ENCODE assay signal across 1 cellular context in the genomic region with DNA sequence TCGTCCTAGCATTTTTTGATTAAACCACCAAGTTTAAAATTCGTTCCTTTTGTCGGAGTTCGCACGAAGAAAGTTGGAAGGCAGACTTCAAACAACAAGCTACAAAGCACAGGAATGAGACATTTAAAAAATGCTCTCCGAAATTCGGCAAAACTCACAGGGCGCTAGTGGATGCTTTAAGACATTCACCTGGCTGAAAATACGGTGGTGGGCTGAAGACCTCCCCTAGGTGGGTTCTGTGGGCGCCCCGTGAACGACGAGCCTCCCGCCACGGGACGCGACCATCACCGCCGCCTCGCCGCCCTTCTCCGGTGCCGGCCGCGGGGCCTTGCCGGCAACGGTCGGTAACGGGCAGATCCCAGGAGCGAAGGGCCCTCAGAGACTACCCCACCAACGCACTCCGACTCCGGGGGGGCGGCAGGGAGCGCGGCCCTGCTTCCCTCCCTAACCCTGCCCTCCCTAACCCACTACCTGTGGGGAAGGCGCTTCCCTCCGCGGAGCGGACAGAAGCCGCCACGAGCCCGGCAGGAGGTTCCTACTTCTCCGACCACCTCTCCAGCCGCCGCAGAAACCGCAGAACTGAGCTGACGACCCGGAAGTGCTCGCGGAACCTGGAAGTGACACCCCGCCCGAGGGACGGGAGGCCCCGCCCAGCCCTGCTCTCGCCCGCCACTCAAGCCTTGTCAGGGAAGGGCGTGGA.
A peak's percentile ranks its signal among the peaks of the same experiment; 100 is the strongest.
TF ChIP-seq lines count a peak whose summit lies in the region.

A gene with protein sequence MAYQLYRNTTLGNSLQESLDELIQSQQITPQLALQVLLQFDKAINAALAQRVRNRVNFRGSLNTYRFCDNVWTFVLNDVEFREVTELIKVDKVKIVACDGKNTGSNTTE (minus strand): TSS at position 581 of the 700 bp plus-strand sequence. CDS start 5,238 bp downstream, outside the sequence.

TF ChIP-seq in HepG2, 621 proteins besides CTCF, POLR2A, EP300 and RAD21 (continued from another document and continues in another):
- TF ChIP-seq SMARCC2 (IDR thresholded peaks at IDR 0.05) (no peak), TBX3 (IDR thresholded peaks at IDR 0.05; ENCODE audit: borderline replicate concordance) (peak; percentile 47; the same call in 1 of the 2 replicates), EED (CRISPR knock-in tag; IDR thresholded peaks at IDR 0.05) (0 out of 2 replicates have a peak, but pooled peaks have one; percentile 44), ZNF703 (CRISPR knock-in tag; IDR thresholded peaks at IDR 0.05; ENCODE audit: borderline replicate concordance) (0 out of 2 replicates have a peak, but pooled peaks have one; percentile 61), ZNF674 (CRISPR knock-in tag; IDR thresholded peaks at IDR 0.05; ENCODE audit: low read depth) (0 out of 2 replicates have a peak, but pooled peaks have one; percentile 53), ZNF749 (CRISPR knock-in tag; IDR thresholded peaks at IDR 0.05; ENCODE audit: borderline replicate concordance) (no peak), RELA (CRISPR knock-in tag; IDR thresholded peaks at IDR 0.05) (peak; percentile 91), CBFB (CRISPR knock-in tag; IDR thresholded peaks at IDR 0.05) (peak; percentile 93), ZNF543 (CRISPR knock-in tag; IDR thresholded peaks at IDR 0.05) (peak; percentile 82; the same call in 1 of the 2 replicates), KLF13 (CRISPR knock-in tag; IDR thresholded peaks at IDR 0.05) (no peak), ZFP62 (CRISPR knock-in tag; IDR thresholded peaks at IDR 0.05) (no peak), ZNF780A (CRISPR knock-in tag; IDR thresholded peaks at IDR 0.05) (no peak), RCOR2 (CRISPR knock-in tag; IDR thresholded peaks at IDR 0.05) (no peak), CCDC6 (CRISPR knock-in tag; IDR thresholded peaks at IDR 0.05) (peak; percentile 44; the same call in 1 of the 2 replicates), MAZ (IDR thresholded peaks at IDR 0.05; ENCODE audit: borderline replicate concordance, low read depth, low read length) (peak; percentile 74; the same call in 1 of the 2 replicates), MAZ (CRISPR knock-in tag; IDR thresholded peaks at IDR 0.05; ENCODE audit: low read depth) (no peak; the same call in 1 of the 2 replicates), PRPF4 (IDR thresholded peaks at IDR 0.05; ENCODE audit: low read depth, low read length, poor library complexity, severe bottlenecking) (no peak), HDAC2 (CRISPR knock-in tag; IDR thresholded peaks at IDR 0.05) (peak; percentile 42; the same call in 1 of the 2 replicates), ZNF383 (CRISPR knock-in tag; IDR thresholded peaks at IDR 0.05; ENCODE audit: borderline replicate concordance) (0 out of 2 replicates have a peak, but pooled peaks have one; percentile 58), ZNF747 (CRISPR knock-in tag; IDR thresholded peaks at IDR 0.05; ENCODE audit: borderline replicate concordance) (no peak), PCBP1 (IDR thresholded peaks at IDR 0.05; ENCODE audit: borderline replicate concordance, low read depth, low read length) (no peak), SRSF4 (IDR thresholded peaks at IDR 0.05; ENCODE audit: low read depth, low read length, poor library complexity, severe bottlenecking) (peak; percentile 34), PHF21A (CRISPR knock-in tag; IDR thresholded peaks at IDR 0.05) (no peak), MYNN (CRISPR knock-in tag; IDR thresholded peaks at IDR 0.05; ENCODE audit: low read depth) (no peak; the same call in 1 of the 2 replicates), ISX (CRISPR knock-in tag; conservative IDR thresholded peaks at IDR 0.05) (no peak), HMGA1 (CRISPR knock-in tag; conservative IDR thresholded peaks at IDR 0.05) (no peak), SOX6 (IDR thresholded peaks at IDR 0.05) (no peak), SOX6 (CRISPR knock-in tag; IDR thresholded peaks at IDR 0.05) (peak; percentile 54; the same call in 1 of the 2 replicates), SIX1 (CRISPR knock-in tag; IDR thresholded peaks at IDR 0.05; ENCODE audit: borderline replicate concordance) (no peak), ZSCAN21 (CRISPR knock-in tag; IDR thresholded peaks at IDR 0.05; ENCODE audit: borderline replicate concordance) (peak; percentile 37; the same call in 1 of the 2 replicates)
- TF ChIP-seq, protein P1, sequence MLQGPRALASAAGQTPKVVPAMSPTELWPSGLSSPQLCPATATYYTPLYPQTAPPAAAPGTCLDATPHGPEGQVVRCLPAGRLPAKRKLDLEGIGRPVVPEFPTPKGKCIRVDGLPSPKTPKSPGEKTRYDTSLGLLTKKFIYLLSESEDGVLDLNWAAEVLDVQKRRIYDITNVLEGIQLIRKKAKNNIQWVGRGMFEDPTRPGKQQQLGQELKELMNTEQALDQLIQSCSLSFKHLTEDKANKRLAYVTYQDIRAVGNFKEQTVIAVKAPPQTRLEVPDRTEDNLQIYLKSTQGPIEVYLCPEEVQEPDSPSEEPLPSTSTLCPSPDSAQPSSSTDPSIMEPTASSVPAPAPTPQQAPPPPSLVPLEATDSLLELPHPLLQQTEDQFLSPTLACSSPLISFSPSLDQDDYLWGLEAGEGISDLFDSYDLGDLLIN (CRISPR knock-in tag; IDR thresholded peaks at IDR 0.05; ENCODE audit: borderline replicate concordance): no peak
- TF ChIP-seq, protein P2, sequence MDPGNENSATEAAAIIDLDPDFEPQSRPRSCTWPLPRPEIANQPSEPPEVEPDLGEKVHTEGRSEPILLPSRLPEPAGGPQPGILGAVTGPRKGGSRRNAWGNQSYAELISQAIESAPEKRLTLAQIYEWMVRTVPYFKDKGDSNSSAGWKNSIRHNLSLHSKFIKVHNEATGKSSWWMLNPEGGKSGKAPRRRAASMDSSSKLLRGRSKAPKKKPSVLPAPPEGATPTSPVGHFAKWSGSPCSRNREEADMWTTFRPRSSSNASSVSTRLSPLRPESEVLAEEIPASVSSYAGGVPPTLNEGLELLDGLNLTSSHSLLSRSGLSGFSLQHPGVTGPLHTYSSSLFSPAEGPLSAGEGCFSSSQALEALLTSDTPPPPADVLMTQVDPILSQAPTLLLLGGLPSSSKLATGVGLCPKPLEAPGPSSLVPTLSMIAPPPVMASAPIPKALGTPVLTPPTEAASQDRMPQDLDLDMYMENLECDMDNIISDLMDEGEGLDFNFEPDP (CRISPR knock-in tag; conservative IDR thresholded peaks at IDR 0.05): no peak
- TF ChIP-seq, protein P3, sequence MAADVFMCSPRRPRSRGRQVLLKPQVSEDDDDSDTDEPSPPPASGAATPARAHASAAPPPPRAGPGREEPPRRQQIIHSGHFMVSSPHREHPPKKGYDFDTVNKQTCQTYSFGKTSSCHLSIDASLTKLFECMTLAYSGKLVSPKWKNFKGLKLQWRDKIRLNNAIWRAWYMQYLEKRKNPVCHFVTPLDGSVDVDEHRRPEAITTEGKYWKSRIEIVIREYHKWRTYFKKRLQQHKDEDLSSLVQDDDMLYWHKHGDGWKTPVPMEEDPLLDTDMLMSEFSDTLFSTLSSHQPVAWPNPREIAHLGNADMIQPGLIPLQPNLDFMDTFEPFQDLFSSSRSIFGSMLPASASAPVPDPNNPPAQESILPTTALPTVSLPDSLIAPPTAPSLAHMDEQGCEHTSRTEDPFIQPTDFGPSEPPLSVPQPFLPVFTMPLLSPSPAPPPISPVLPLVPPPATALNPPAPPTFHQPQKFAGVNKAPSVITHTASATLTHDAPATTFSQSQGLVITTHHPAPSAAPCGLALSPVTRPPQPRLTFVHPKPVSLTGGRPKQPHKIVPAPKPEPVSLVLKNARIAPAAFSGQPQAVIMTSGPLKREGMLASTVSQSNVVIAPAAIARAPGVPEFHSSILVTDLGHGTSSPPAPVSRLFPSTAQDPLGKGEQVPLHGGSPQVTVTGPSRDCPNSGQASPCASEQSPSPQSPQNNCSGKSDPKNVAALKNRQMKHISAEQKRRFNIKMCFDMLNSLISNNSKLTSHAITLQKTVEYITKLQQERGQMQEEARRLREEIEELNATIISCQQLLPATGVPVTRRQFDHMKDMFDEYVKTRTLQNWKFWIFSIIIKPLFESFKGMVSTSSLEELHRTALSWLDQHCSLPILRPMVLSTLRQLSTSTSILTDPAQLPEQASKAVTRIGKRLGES (CRISPR knock-in tag; IDR thresholded peaks at IDR 0.05; ENCODE audit: borderline replicate concordance): no peak
- TF ChIP-seq, protein P4, sequence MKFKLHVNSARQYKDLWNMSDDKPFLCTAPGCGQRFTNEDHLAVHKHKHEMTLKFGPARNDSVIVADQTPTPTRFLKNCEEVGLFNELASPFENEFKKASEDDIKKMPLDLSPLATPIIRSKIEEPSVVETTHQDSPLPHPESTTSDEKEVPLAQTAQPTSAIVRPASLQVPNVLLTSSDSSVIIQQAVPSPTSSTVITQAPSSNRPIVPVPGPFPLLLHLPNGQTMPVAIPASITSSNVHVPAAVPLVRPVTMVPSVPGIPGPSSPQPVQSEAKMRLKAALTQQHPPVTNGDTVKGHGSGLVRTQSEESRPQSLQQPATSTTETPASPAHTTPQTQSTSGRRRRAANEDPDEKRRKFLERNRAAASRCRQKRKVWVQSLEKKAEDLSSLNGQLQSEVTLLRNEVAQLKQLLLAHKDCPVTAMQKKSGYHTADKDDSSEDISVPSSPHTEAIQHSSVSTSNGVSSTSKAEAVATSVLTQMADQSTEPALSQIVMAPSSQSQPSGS (CRISPR knock-in tag; IDR thresholded peaks at IDR 0.05): peak; percentile 42; the same call in 1 of the 2 replicates
- TF ChIP-seq, protein P5, sequence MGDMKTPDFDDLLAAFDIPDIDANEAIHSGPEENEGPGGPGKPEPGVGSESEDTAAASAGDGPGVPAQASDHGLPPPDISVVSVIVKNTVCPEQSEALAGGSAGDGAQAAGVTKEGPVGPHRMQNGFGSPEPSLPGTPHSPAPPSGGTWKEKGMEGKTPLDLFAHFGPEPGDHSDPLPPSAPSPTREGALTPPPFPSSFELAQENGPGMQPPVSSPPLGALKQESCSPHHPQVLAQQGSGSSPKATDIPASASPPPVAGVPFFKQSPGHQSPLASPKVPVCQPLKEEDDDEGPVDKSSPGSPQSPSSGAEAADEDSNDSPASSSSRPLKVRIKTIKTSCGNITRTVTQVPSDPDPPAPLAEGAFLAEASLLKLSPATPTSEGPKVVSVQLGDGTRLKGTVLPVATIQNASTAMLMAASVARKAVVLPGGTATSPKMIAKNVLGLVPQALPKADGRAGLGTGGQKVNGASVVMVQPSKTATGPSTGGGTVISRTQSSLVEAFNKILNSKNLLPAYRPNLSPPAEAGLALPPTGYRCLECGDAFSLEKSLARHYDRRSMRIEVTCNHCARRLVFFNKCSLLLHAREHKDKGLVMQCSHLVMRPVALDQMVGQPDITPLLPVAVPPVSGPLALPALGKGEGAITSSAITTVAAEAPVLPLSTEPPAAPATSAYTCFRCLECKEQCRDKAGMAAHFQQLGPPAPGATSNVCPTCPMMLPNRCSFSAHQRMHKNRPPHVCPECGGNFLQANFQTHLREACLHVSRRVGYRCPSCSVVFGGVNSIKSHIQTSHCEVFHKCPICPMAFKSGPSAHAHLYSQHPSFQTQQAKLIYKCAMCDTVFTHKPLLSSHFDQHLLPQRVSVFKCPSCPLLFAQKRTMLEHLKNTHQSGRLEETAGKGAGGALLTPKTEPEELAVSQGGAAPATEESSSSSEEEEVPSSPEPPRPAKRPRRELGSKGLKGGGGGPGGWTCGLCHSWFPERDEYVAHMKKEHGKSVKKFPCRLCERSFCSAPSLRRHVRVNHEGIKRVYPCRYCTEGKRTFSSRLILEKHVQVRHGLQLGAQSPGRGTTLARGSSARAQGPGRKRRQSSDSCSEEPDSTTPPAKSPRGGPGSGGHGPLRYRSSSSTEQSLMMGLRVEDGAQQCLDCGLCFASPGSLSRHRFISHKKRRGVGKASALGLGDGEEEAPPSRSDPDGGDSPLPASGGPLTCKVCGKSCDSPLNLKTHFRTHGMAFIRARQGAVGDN (CRISPR knock-in tag; IDR thresholded peaks at IDR 0.05): peak; percentile 92
- TF ChIP-seq, protein P6, sequence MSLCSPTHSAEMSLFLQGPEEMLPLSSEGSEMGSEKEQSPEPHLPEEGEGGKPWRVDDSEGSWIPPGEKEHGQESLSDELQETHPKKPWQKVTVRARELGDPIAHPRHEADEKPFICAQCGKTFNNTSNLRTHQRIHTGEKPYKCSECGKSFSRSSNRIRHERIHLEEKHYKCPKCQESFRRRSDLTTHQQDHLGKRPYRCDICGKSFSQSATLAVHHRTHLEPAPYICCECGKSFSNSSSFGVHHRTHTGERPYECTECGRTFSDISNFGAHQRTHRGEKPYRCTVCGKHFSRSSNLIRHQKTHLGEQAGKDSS (CRISPR knock-in tag; IDR thresholded peaks at IDR 0.05; ENCODE audit: borderline replicate concordance, low read depth): peak; percentile 91; the same call in 1 of the 2 replicates
- TF ChIP-seq, protein P7, sequence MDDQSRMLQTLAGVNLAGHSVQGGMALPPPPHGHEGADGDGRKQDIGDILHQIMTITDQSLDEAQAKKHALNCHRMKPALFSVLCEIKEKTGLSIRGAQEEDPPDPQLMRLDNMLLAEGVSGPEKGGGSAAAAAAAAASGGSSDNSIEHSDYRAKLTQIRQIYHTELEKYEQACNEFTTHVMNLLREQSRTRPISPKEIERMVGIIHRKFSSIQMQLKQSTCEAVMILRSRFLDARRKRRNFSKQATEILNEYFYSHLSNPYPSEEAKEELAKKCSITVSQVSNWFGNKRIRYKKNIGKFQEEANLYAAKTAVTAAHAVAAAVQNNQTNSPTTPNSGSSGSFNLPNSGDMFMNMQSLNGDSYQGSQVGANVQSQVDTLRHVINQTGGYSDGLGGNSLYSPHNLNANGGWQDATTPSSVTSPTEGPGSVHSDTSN (CRISPR knock-in tag; IDR thresholded peaks at IDR 0.05; ENCODE audit: borderline replicate concordance): no peak
- TF ChIP-seq, protein P8, sequence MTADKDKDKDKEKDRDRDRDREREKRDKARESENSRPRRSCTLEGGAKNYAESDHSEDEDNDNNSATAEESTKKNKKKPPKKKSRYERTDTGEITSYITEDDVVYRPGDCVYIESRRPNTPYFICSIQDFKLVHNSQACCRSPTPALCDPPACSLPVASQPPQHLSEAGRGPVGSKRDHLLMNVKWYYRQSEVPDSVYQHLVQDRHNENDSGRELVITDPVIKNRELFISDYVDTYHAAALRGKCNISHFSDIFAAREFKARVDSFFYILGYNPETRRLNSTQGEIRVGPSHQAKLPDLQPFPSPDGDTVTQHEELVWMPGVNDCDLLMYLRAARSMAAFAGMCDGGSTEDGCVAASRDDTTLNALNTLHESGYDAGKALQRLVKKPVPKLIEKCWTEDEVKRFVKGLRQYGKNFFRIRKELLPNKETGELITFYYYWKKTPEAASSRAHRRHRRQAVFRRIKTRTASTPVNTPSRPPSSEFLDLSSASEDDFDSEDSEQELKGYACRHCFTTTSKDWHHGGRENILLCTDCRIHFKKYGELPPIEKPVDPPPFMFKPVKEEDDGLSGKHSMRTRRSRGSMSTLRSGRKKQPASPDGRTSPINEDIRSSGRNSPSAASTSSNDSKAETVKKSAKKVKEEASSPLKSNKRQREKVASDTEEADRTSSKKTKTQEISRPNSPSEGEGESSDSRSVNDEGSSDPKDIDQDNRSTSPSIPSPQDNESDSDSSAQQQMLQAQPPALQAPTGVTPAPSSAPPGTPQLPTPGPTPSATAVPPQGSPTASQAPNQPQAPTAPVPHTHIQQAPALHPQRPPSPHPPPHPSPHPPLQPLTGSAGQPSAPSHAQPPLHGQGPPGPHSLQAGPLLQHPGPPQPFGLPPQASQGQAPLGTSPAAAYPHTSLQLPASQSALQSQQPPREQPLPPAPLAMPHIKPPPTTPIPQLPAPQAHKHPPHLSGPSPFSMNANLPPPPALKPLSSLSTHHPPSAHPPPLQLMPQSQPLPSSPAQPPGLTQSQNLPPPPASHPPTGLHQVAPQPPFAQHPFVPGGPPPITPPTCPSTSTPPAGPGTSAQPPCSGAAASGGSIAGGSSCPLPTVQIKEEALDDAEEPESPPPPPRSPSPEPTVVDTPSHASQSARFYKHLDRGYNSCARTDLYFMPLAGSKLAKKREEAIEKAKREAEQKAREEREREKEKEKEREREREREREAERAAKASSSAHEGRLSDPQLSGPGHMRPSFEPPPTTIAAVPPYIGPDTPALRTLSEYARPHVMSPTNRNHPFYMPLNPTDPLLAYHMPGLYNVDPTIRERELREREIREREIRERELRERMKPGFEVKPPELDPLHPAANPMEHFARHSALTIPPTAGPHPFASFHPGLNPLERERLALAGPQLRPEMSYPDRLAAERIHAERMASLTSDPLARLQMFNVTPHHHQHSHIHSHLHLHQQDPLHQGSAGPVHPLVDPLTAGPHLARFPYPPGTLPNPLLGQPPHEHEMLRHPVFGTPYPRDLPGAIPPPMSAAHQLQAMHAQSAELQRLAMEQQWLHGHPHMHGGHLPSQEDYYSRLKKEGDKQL (CRISPR knock-in tag; IDR thresholded peaks at IDR 0.05; ENCODE audit: low read depth): no peak
